Comparison of ENCODE assay signal across 23 cellular contexts in the genomic region with DNA sequence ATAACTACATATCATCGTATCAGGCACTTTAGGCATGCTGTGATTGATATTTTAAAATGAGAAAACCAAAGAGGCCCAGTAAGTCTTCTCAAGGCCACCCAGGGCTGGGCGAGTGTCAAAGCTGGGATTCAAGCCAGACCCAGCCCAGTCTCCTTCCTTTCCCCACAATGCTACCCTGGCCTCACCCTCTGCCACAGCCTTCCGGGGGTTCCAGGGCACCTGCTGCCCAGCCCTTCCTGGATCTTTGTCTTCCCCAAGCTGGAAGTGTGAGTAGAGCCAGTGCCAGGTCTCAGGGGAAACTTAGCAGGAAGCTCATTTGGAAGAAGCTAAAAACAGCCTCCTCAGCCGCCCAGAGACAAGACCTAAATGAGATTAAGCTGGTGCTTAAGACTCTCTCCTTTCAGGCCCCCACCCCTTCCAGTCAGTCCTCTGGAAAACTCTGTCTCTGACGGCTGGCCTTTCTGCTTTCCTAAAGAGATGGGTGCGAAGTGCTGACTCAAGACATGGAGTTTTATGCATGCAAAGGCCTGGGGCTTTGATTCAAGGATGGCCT.
"Had no signal": no experiment of that assay in that cellular context is flagged by ENCODE, and none has a peak within 500 bp of the region (broad histone marks: within the 10 kb centered on the region; RNA-seq: fewer than 3 reads in every experiment).

No MANE protein-coding gene starts in this region.

- H3K27ac ChIP-seq: esophagus muscularis mucosa, foreskin keratinocyte, lower lobe of right lung, right lobe of liver, skin epidermis, thoracic aorta, vagina had no signal

- ATAC-seq: activated naive CD8-positive, alpha-beta T cell treated with anti-CD3 and anti-CD28 coated beads, Interleukin-2, amount 50 U/mL, for 24 hours; activated T-helper 17 cell treated with anti-CD3 and anti-CD28 coated beads, Interleukin-2, amount 50 U/mL, for 72 hours; foreskin keratinocyte; natural killer cell treated with Interleukin-12 subunit alpha and Interleukin-12 subunit beta and Interleukin-15 and Interleukin-18, amount 100 ng/mL, for 72 hours; right lobe of liver; WTC11 had no signal

- H3K27me3 ChIP-seq: foreskin keratinocyte, right lobe of liver, vagina had no signal

- H3K36me3 ChIP-seq: esophagus muscularis mucosa, lower lobe of right lung, right lobe of liver, thoracic aorta, vagina had no signal

- DNase-seq: activated CD4-positive, alpha-beta memory T cell treated with anti-CD3 and anti-CD28 coated beads, Interleukin-2, amount 10 ng/mL, durations not matched to agents 7 days and 5 days; activated CD4-positive, alpha-beta T cell treated with anti-CD3 and anti-CD28 coated beads for 1 hour; activated CD4-positive, alpha-beta T cell treated with anti-CD3 and anti-CD28 coated beads, Interleukin-2, amount 10 ng/mL, durations not matched to agents 7 days and 5 days; activated CD8-positive, alpha-beta memory T cell treated with anti-CD3 and anti-CD28 coated beads, Interleukin-2, amount 50 U/mL, for 48 hours; activated gamma-delta T cell treated with Interleukin-2 at 50 U/mL for 16 hours; activated naive CD4-positive, alpha-beta T cell treated with anti-CD3 and anti-CD28 coated beads, Interleukin-2, amount 50 U/mL, for 16 hours; activated naive CD8-positive, alpha-beta T cell treated with anti-CD3 and anti-CD28 coated beads, Interleukin-2, amount 50 U/mL, for 24 hours; activated T-cell treated with anti-CD3 and anti-CD28 coated beads, Interleukin-2, amount 50 U/mL, for 24 hours; endodermal cell; foreskin keratinocyte; lower lobe of right lung; mesenchymal stem cell; right lobe of liver; stimulated activated CD4-positive, alpha-beta T cell treated with anti-CD3 and anti-CD28 coated beads, Interleukin-12 subunit alpha, Interleukin-12 subunit beta, amount 100 ng/mL, for 4 hours; stimulated activated CD4-positive, alpha-beta T cell treated with anti-CD3 and anti-CD28 coated beads, Interleukin-4, amount 100 ng/mL, for 1 hour; T-helper 2 cell had no signal

- H3K4me3 ChIP-seq: esophagus muscularis mucosa, lower lobe of right lung, right lobe of liver, skin epidermis, thoracic aorta, vagina had no signal

- H3K9me3 ChIP-seq: esophagus muscularis mucosa, lower lobe of right lung, right lobe of liver, thoracic aorta, vagina had no signal

- H3K4me1 ChIP-seq: esophagus muscularis mucosa, foreskin keratinocyte, lower lobe of right lung, right lobe of liver, vagina had no signal
